ENCODE assay signal across 26 cellular contexts in the genomic region with DNA sequence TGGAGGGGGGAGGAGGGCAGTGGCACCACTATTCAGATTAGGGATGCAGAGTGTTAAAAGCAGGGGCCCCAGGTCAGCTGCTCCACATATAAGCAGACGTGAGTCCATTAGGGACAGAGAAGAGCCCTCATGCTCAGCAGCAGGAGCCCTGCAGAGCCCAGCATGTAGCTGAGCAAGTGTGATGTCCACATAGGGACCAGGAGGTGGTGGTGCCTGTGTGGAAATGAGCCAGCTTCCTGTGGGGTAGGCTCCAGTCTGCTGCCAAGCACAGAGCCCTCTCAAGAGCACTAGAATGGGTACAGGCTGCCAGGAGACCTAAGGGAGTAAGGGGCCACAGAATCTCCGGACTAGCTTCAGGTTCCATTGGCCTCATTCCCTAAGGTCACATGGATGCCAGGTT. TPM values are rescaled to one million over a fixed set of nuclear protein-coding genes. Genes with fewer than 3 reads are reported as not detected.
DNase-seq lines count a peak whose midpoint lies in the region; TF ChIP-seq lines count a peak whose summit lies in the region.
"Had no signal": no experiment of that assay in that cellular context is flagged by ENCODE, and none has a peak within 500 bp of the region (broad histone marks: within the 10 kb centered on the region; RNA-seq: fewer than 3 reads in every experiment).

No MANE protein-coding gene starts in this region.

- H3K36me3 ChIP-seq in mesendoderm (ENCODE audit: control insufficient read depth, insufficient read depth, low read length) (no peaks in the 10 kb centered on the region), breast epithelium (no peaks in the 10 kb centered on the region)
- H3K36me3 ChIP-seq: ovary, upper lobe of right lung had no signal

- no peaks in the 10 kb centered on the region for H3K9me3 ChIP-seq in breast epithelium
- H3K9me3 ChIP-seq: ovary, upper lobe of right lung had no signal

- no peak overlapping the region for H2BK120ac ChIP-seq in mesendoderm (ENCODE audit: low read depth, low read length)

- H3K9me3 Mint-ChIP-seq in activated T-helper 1 cell treated with anti-CD3 and anti-CD28 coated beads, Interleukin-12 subunit alpha, Interleukin-12 subunit beta, Interleukin-2, Interleukin-4 antibody, amounts not matched to agents 30 ng/mL and 10 ng/mL and 1 ng/mL, durations not matched to agents 14 hours and 24 hours and 36 hours, result peaks cover 23% of the 10 kb centered on the region
- H3K9me3 Mint-ChIP-seq: endodermal cell had no signal

- no peak overlapping the region for H3K23ac ChIP-seq in mesendoderm (ENCODE audit: low read length)

- H3K27me3 Mint-ChIP-seq in activated T-helper 1 cell treated with anti-CD3 and anti-CD28 coated beads, Interleukin-12 subunit alpha, Interleukin-12 subunit beta, Interleukin-2, Interleukin-4 antibody, amounts not matched to agents 30 ng/mL and 10 ng/mL and 1 ng/mL, durations not matched to agents 14 hours and 24 hours and 36 hours (ENCODE audit: insufficient read depth), result peaks cover 2% of the 10 kb centered on the region

- peak overlapping the region; percentile 41 for H3K27ac Mint-ChIP-seq in activated T-helper 1 cell treated with anti-CD3 and anti-CD28 coated beads, Interleukin-12 subunit alpha, Interleukin-12 subunit beta, Interleukin-2, Interleukin-4 antibody, amounts not matched to agents 30 ng/mL and 10 ng/mL and 1 ng/mL, durations not matched to agents 14 hours and 24 hours and 36 hours
- H3K27ac Mint-ChIP-seq: dendritic cell treated with granulocyte-macrophage colony-stimulating factor and Interleukin-4, amounts not matched to agents 40 ng/mL and 50 ng/mL, for 4 days; endodermal cell had no signal

- no peak for TF ChIP-seq POLR2A in breast epithelium (IDR thresholded peaks at IDR 0.05)

- no peaks in the 10 kb centered on the region for H3K27me3 ChIP-seq in mesendoderm (ENCODE audit: insufficient read depth, low read length, poor library complexity)
- no peaks in the 10 kb centered on the region for H3K27me3 ChIP-seq in breast epithelium
- H3K27me3 ChIP-seq: ovary, upper lobe of right lung had no signal

- no peaks in the 10 kb centered on the region for H3K79me1 ChIP-seq in mesendoderm (ENCODE audit: low read length)

- TF ChIP-seq RAD21 in Ishikawa (IDR thresholded peaks at IDR 0.05; ENCODE audit: low read depth), result no peak

- no peak overlapping the region for H3K27ac ChIP-seq in mesendoderm (ENCODE audit: low read depth, low read length)
- no peak overlapping the region for H3K27ac ChIP-seq in breast epithelium
- H3K27ac ChIP-seq: GM23248, ovary, upper lobe of right lung had no signal

- H3K9ac ChIP-seq in mesendoderm (ENCODE audit: low read length), result no peak overlapping the region
- H3K9ac ChIP-seq: GM23248 had no signal

- no peak overlapping the region for H2BK15ac ChIP-seq in mesendoderm (replicated peaks; ENCODE audit: low read depth)

- peak; percentile 31 for DNase-seq in NK-92 treated with Interleukin-12 subunit alpha and Interleukin-12 subunit beta, amount 100 ng/mL, for 24 hours (lab: John Stamatoyannopoulos, UW)
- DNase-seq in NK-92 (lab: John Stamatoyannopoulos, UW; ENCODE audit: unreplicated experiment), result no peak
- DNase-seq in NCI-H345 treated with DMSO at 0.1 percent for 48 hours (lab: John Stamatoyannopoulos, UW; ENCODE audit: unreplicated experiment), result peak; percentile 15
- DNase-seq in activated T-helper 1 cell treated with anti-CD3 and anti-CD28 coated beads, Interleukin-12 subunit alpha, Interleukin-12 subunit beta, Interleukin-2, Interleukin-4 antibody, amounts not matched to agents 30 ng/mL and 10 ng/mL and 1 ng/mL, durations not matched to agents 14 hours and 24 hours and 36 hours (ENCODE audit: low spot score), result no peak
- DNase-seq in NCI-H2227 treated with DMSO at 0.1 percent for 48 hours (lab: John Stamatoyannopoulos, UW), result no peak
- DNase-seq in mesendoderm, result no peak
- DNase-seq in breast epithelium (ENCODE audit: low spot score in 2 of 2), result no peak
- DNase-seq: endodermal cell, GF-D8, Karpas-422, left colon, NCI-H1048, NCI-H187 treated with DMSO at 0.1 percent for 48 hours, ovary, upper lobe of right lung had no signal

- no peak overlapping the region for H3K4me2 ChIP-seq in mesendoderm (ENCODE audit: low read length)

- H3K18ac ChIP-seq in mesendoderm (ENCODE audit: low read length), result no peak overlapping the region

- H3K4me1 Mint-ChIP-seq in activated T-helper 1 cell treated with anti-CD3 and anti-CD28 coated beads, Interleukin-12 subunit alpha, Interleukin-12 subunit beta, Interleukin-2, Interleukin-4 antibody, amounts not matched to agents 30 ng/mL and 10 ng/mL and 1 ng/mL, durations not matched to agents 14 hours and 24 hours and 36 hours (ENCODE audit: low read depth), result peaks cover 62% of the 10 kb centered on the region

- H2AK5ac ChIP-seq in mesendoderm (ENCODE audit: low read length), result no peak overlapping the region

- H3K4me3 ChIP-seq in mesendoderm (ENCODE audit: low read length), result no peak overlapping the region
- no peak overlapping the region for H3K4me3 ChIP-seq in breast epithelium
- H3K4me3 ChIP-seq: GM23248, ovary, upper lobe of right lung had no signal

- no peak overlapping the region for H3K4ac ChIP-seq in mesendoderm (ENCODE audit: low read depth, low read length)

- intact Hi-C loops in activated T-helper 1 cell treated with anti-CD3 and anti-CD28 coated beads, Interleukin-12 subunit alpha, Interleukin-12 subunit beta, Interleukin-2, Interleukin-4 antibody, amounts not matched to agents 30 ng/mL and 10 ng/mL and 1 ng/mL, durations not matched to agents 14 hours and 24 hours and 36 hours (cut with micrococcal nuclease), result loop anchor here (2.0 to 5.0 kb wide), 3 partner anchors 21 to 74 kb away; a partner anchor contains a TSS
- intact Hi-C loops in breast epithelium (cut with DNase I; ENCODE audit: low total_unique reads), result no loop called here

- no peak overlapping the region for H3K4me3 Mint-ChIP-seq in activated T-helper 1 cell treated with anti-CD3 and anti-CD28 coated beads, Interleukin-12 subunit alpha, Interleukin-12 subunit beta, Interleukin-2, Interleukin-4 antibody, amounts not matched to agents 30 ng/mL and 10 ng/mL and 1 ng/mL, durations not matched to agents 14 hours and 24 hours and 36 hours
- H3K4me3 Mint-ChIP-seq: dendritic cell treated with granulocyte-macrophage colony-stimulating factor and Interleukin-4, amounts not matched to agents 40 ng/mL and 50 ng/mL, for 4 days; endodermal cell had no signal

- no CpG with 5 or more reads among the region's 2 CpGs for WGBS in mesendoderm (ENCODE audit: extremely low coverage, insufficient coverage, low lambda C conversion rate)

- H3K4me1 ChIP-seq in mesendoderm (ENCODE audit: control insufficient read depth, low read depth, low read length) (peaks cover 11% of the 10 kb centered on the region), breast epithelium (no peaks in the 10 kb centered on the region)

- no peak for TF ChIP-seq EP300 in Ishikawa (IDR thresholded peaks at IDR 0.05; ENCODE audit: borderline replicate concordance)

- peaks cover 8% of the 10 kb centered on the region for H3K36me3 Mint-ChIP-seq in activated T-helper 1 cell treated with anti-CD3 and anti-CD28 coated beads, Interleukin-12 subunit alpha, Interleukin-12 subunit beta, Interleukin-2, Interleukin-4 antibody, amounts not matched to agents 30 ng/mL and 10 ng/mL and 1 ng/mL, durations not matched to agents 14 hours and 24 hours and 36 hours (ENCODE audit: low read depth)

- TF ChIP-seq CTCF in breast epithelium (IDR thresholded peaks at IDR 0.05), result no peak

- no peak overlapping the region for H4K5ac ChIP-seq in mesendoderm (ENCODE audit: low read length)

- H3K79me2 ChIP-seq in mesendoderm (ENCODE audit: control insufficient read depth, insufficient read depth, low read length), result no peaks in the 10 kb centered on the region

- no peak overlapping the region for H2BK5ac ChIP-seq in mesendoderm (ENCODE audit: low read length)

- no peak overlapping the region for H3K56ac ChIP-seq in mesendoderm (ENCODE audit: low read length)

- no peak overlapping the region for H4K8ac ChIP-seq in mesendoderm (ENCODE audit: low read depth, low read length)

TF ChIP-seq in Ishikawa, 13 proteins besides CTCF, POLR2A, EP300 and RAD21:
- TF ChIP-seq, protein P1, sequence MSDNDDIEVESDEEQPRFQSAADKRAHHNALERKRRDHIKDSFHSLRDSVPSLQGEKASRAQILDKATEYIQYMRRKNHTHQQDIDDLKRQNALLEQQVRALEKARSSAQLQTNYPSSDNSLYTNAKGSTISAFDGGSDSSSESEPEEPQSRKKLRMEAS (IDR thresholded peaks at IDR 0.05), result no peak
- 0 out of 2 replicates have a peak, but pooled peaks have one; percentile 35 for TF ChIP-seq NFIC (IDR thresholded peaks at IDR 0.05)
TF ChIP-seq in Ishikawa: peak in this region for 1.

RNA-seq across cellular contexts. Expression of a gene that starts 57.9 kb away (rescaled TPM):
- not detected in 2 replicates for total RNA-seq in activated T-helper 1 cell treated with anti-CD3 and anti-CD28 coated beads, Interleukin-12 subunit alpha, Interleukin-12 subunit beta, Interleukin-2, Interleukin-4 antibody, amounts not matched to agents 30 ng/mL and 10 ng/mL and 1 ng/mL, durations not matched to agents 14 hours and 24 hours and 36 hours
- polyA plus RNA-seq in mesendoderm (2013, experiment 1 of 2), result not detected
- not detected for polyA plus RNA-seq in mesendoderm (2013, experiment 2 of 2)
- total RNA-seq in breast epithelium, result not detected
- total RNA-seq: endodermal cell, GM23248, left colon, ovary, PC-3, Right ventricle myocardium inferior, skeletal muscle tissue, temporal lobe, upper lobe of right lung had no signal
- polyA plus RNA-seq: AG04450, BJ, esophagus, GM23248, neural cell, ovary had no signal

Comparison
In these comparisons a context has a peak if more than half of its experiments do, and no peak if none do; other contexts are left out.
1. DNase-seq: peak in NK-92 treated with Interleukin-12 subunit alpha and Interleukin-12 subunit beta, amount 100 ng/mL, for 24 hours (single experiment) and NCI-H345 treated with DMSO at 0.1 percent for 48 hours (single experiment); none in NK-92 (single experiment), activated T-helper 1 cell treated with anti-CD3 and anti-CD28 coated beads, Interleukin-12 subunit alpha, Interleukin-12 subunit beta, Interleukin-2, Interleukin-4 antibody, amounts not matched to agents 30 ng/mL and 10 ng/mL and 1 ng/mL, durations not matched to agents 14 hours and 24 hours and 36 hours (single experiment), NCI-H2227 treated with DMSO at 0.1 percent for 48 hours (single experiment), mesendoderm (single experiment) and breast epithelium (0 of 2).